1 cellular context compared by ENCODE assay signal in genomic region chr3:178540184-178540583, GRCh38.
TF ChIP-seq lines count a peak whose summit lies in the region.

No MANE protein-coding gene starts in this region.

TF ChIP-seq in GM12878, 131 proteins besides CTCF, POLR2A, EP300 and RAD21 (continued from another document and continues in another):
- TF ChIP-seq BCLAF1 (IDR thresholded peaks at IDR 0.05) = no peak
- TF ChIP-seq KAT2A (conservative IDR thresholded peaks at IDR 0.05; ENCODE audit: control insufficient read depth, low read depth, low read length) = no peak
- TF ChIP-seq CREM (IDR thresholded peaks at IDR 0.05; ENCODE audit: low read depth) = peak; percentile 21; the same call in 1 of the 2 replicates
- 0 out of 2 replicates have a peak, but pooled peaks have one; percentile 12 for TF ChIP-seq ATF2 (IDR thresholded peaks at IDR 0.05; ENCODE audit: low read length)
- no peak for TF ChIP-seq ZBTB40 (IDR thresholded peaks at IDR 0.05; ENCODE audit: borderline replicate concordance)
- TF ChIP-seq ZNF274 (IDR thresholded peaks at IDR 0.05; ENCODE audit: insufficient read depth, insufficient read length) = no peak
- no peak; the same call in 1 of the 2 replicates for TF ChIP-seq MTA3 (IDR thresholded peaks at IDR 0.05; ENCODE audit: borderline replicate concordance, low read length)
- TF ChIP-seq ZNF384 (IDR thresholded peaks at IDR 0.05; ENCODE audit: borderline replicate concordance, low read depth, low read length) = no peak
- no peak for TF ChIP-seq SREBF1 (IDR thresholded peaks at IDR 0.05; ENCODE audit: low read length)
- TF ChIP-seq CHD4 (IDR thresholded peaks at IDR 0.05) = no peak
- no peak for TF ChIP-seq HDAC6 (IDR thresholded peaks at IDR 0.05; ENCODE audit: unreplicated experiment)
- TF ChIP-seq NR2C2 (IDR thresholded peaks at IDR 0.05; ENCODE audit: borderline replicate concordance, control insufficient read depth, insufficient read length, low read depth) = no peak
- TF ChIP-seq FOXM1 (IDR thresholded peaks at IDR 0.05; ENCODE audit: low read depth, low read length) = peak; percentile 56; the same call in 1 of the 2 replicates
- TF ChIP-seq EED (IDR thresholded peaks at IDR 0.05; ENCODE audit: low read depth) = peak; percentile 50
- TF ChIP-seq FOXK2 (IDR thresholded peaks at IDR 0.05) = no peak
- TF ChIP-seq EGR1 (IDR thresholded peaks at IDR 0.05; ENCODE audit: borderline replicate concordance in 1 of 2, low read depth in 2 of 2, low read length in 2 of 2) = no peak
- no peak for TF ChIP-seq CBFB (IDR thresholded peaks at IDR 0.05; ENCODE audit: low read depth)
- TF ChIP-seq MEF2A (IDR thresholded peaks at IDR 0.05; ENCODE audit: insufficient read depth, low read depth, low read length) = no peak
- no peak for TF ChIP-seq ZZZ3 (IDR thresholded peaks at IDR 0.05; ENCODE audit: control insufficient read depth, insufficient read length, low read depth)
- TF ChIP-seq NFXL1 (IDR thresholded peaks at IDR 0.05; ENCODE audit: borderline replicate concordance) = no peak
- no peak for TF ChIP-seq NR2F1 (conservative IDR thresholded peaks at IDR 0.05)
- TF ChIP-seq E4F1 (IDR thresholded peaks at IDR 0.05; ENCODE audit: borderline replicate concordance, partially characterized antibody) = no peak
- no peak for TF ChIP-seq DPF2 (IDR thresholded peaks at IDR 0.05)
- peak; percentile 51 for TF ChIP-seq RUNX3 (IDR thresholded peaks at IDR 0.05; ENCODE audit: low read length)
- no peak for TF ChIP-seq CHD2 (IDR thresholded peaks at IDR 0.05; ENCODE audit: borderline replicate concordance, low read depth, low read length)
- no peak for TF ChIP-seq TCF12 (IDR thresholded peaks at IDR 0.05; ENCODE audit: low read depth, low read length)
- TF ChIP-seq ETV6 (conservative IDR thresholded peaks at IDR 0.05 in 1 of 2, IDR thresholded peaks at IDR 0.05 in 1 of 2; ENCODE audit: borderline replicate concordance in 1 of 2, low read depth in 1 of 2) = no peak
- TF ChIP-seq YY1 (IDR thresholded peaks at IDR 0.05; ENCODE audit: low read depth, low read length) = no peak
- no peak for TF ChIP-seq MAX (IDR thresholded peaks at IDR 0.05; ENCODE audit: low read depth, low read length)
- TF ChIP-seq CREB1 (IDR thresholded peaks at IDR 0.05; ENCODE audit: low read depth) = no peak; the same call in 1 of the 2 replicates
- TF ChIP-seq REST (IDR thresholded peaks at IDR 0.05; ENCODE audit: low read depth, low read length) = no peak
- TF ChIP-seq RCOR1 (conservative IDR thresholded peaks at IDR 0.05; ENCODE audit: low read depth, low read length) = no peak
- TF ChIP-seq ZNF622 (IDR thresholded peaks at IDR 0.05) = no peak
- no peak for TF ChIP-seq PKNOX1 (IDR thresholded peaks at IDR 0.05)
- no peak for TF ChIP-seq HSF1 (IDR thresholded peaks at IDR 0.05; ENCODE audit: low read depth, low read length)
- no peak for TF ChIP-seq IRF5 (IDR thresholded peaks at IDR 0.05; ENCODE audit: borderline replicate concordance)
- TF ChIP-seq MXI1 (IDR thresholded peaks at IDR 0.05; ENCODE audit: low read depth, low read length) = no peak
- TF ChIP-seq PAX8 (IDR thresholded peaks at IDR 0.05) = no peak
